13 cellular contexts compared by ENCODE assay signal in genomic region chr16:59341368-59341767, GRCh38.
"Had no signal": no experiment of that assay in that cellular context is flagged by ENCODE, and none has a peak within 500 bp of the region (broad histone marks: within the 10 kb centered on the region; RNA-seq: fewer than 3 reads in every experiment).

No MANE protein-coding gene starts in this region.

- FAIRE-seq: colon had no signal

- H3K4me3 ChIP-seq: ascending aorta, psoas muscle had no signal

- H3K4me3 Mint-ChIP-seq: activated CD4-positive, alpha-beta T cell treated with anti-CD3 and anti-CD28 coated beads, Interleukin-2, amount 10 ng/mL, durations not matched to agents 24 days and 14 days; activated naive CD8-positive, alpha-beta T cell treated with anti-CD3 and anti-CD28 coated beads, Interleukin-2, amount 50 U/mL, for 24 hours; naive B cell; stimulated activated naive CD8-positive, alpha-beta T cell treated with anti-CD3 and anti-CD28 coated beads, Interleukin-15, Interleukin-2, amounts not matched to agents 100 ng/mL and 50 ng/mL, for 24 hours; T-cell; WTC11 had no signal

- H3K36me3 ChIP-seq: ascending aorta had no signal

- H3K36me3 Mint-ChIP-seq: naive B cell, T-cell had no signal

- DNase-seq: activated CD4-positive, alpha-beta T cell treated with anti-CD3 and anti-CD28 coated beads, Interleukin-2, amount 10 ng/mL, durations not matched to agents 24 days and 14 days; activated naive CD4-positive, alpha-beta T cell treated with Interleukin-2 at 50 U/mL for 16 hours; activated naive CD8-positive, alpha-beta T cell treated with anti-CD3 and anti-CD28 coated beads, Interleukin-2, amount 50 U/mL, for 24 hours; kidney glomerular epithelial cell; naive B cell; psoas muscle; stimulated activated CD4-positive, alpha-beta T cell treated with anti-CD3 and anti-CD28 coated beads, Interleukin-2, amount 100 ng/mL, for 48 hours; T-cell; T1000 had no signal

- H3K27ac Mint-ChIP-seq: activated CD4-positive, alpha-beta T cell treated with anti-CD3 and anti-CD28 coated beads, Interleukin-2, amount 10 ng/mL, durations not matched to agents 24 days and 14 days; activated naive CD8-positive, alpha-beta T cell treated with anti-CD3 and anti-CD28 coated beads, Interleukin-2, amount 50 U/mL, for 24 hours; naive B cell; stimulated activated naive CD8-positive, alpha-beta T cell treated with anti-CD3 and anti-CD28 coated beads, Interleukin-15, Interleukin-2, amounts not matched to agents 100 ng/mL and 50 ng/mL, for 24 hours; T-cell; WTC11 had no signal

- ATAC-seq: activated naive CD8-positive, alpha-beta T cell treated with anti-CD3 and anti-CD28 coated beads, Interleukin-2, amount 50 U/mL, for 24 hours; psoas muscle; T-cell; WTC11 had no signal

- H3K9me3 ChIP-seq: ascending aorta, psoas muscle had no signal

- H3K4me1 ChIP-seq: ascending aorta, psoas muscle had no signal

- H3K27me3 ChIP-seq: ascending aorta had no signal

- H3K9me3 Mint-ChIP-seq: activated CD4-positive, alpha-beta T cell treated with anti-CD3 and anti-CD28 coated beads, Interleukin-2, amount 10 ng/mL, durations not matched to agents 24 days and 14 days had no signal

- H3K4me1 Mint-ChIP-seq: activated CD4-positive, alpha-beta T cell treated with anti-CD3 and anti-CD28 coated beads, Interleukin-2, amount 10 ng/mL, durations not matched to agents 24 days and 14 days; activated naive CD8-positive, alpha-beta T cell treated with anti-CD3 and anti-CD28 coated beads, Interleukin-2, amount 50 U/mL, for 24 hours; naive B cell; T-cell had no signal

- H3K27ac ChIP-seq: ascending aorta, psoas muscle had no signal

- H3K27me3 Mint-ChIP-seq: activated CD4-positive, alpha-beta T cell treated with anti-CD3 and anti-CD28 coated beads, Interleukin-2, amount 10 ng/mL, durations not matched to agents 24 days and 14 days; activated naive CD8-positive, alpha-beta T cell treated with anti-CD3 and anti-CD28 coated beads, Interleukin-2, amount 50 U/mL, for 24 hours; naive B cell; stimulated activated naive CD8-positive, alpha-beta T cell treated with anti-CD3 and anti-CD28 coated beads, Interleukin-15, Interleukin-2, amounts not matched to agents 100 ng/mL and 50 ng/mL, for 24 hours had no signal
